Comparison of ENCODE assay signal across 1 cellular context in genomic region chr1:206278683-206279082, GRCh38.
TF ChIP-seq lines count a peak whose summit lies in the region.
"Not testable (repeated sequence)": the region's sequence is repeated elsewhere in the genome, so short reads cannot be mapped to it uniquely, and the experiment has no call there.

No MANE protein-coding gene starts in this region.

TF ChIP-seq in K562, 482 proteins besides CTCF, POLR2A, EP300 and RAD21 (continued from another document):
- TF ChIP-seq ZBTB40 (IDR thresholded peaks at IDR 0.05), result peak; percentile 55
- TF ChIP-seq ZBTB40 (CRISPR knock-in tag; IDR thresholded peaks at IDR 0.05), result not testable (repeated sequence)
- peak; percentile 52; the same call in 1 of the 2 replicates for TF ChIP-seq L3MBTL2 (IDR thresholded peaks at IDR 0.05)
- peak; percentile 33; the same call in 1 of the 2 replicates for TF ChIP-seq NR2C1 (IDR thresholded peaks at IDR 0.05)
- TF ChIP-seq NR2C1 (tag; IDR thresholded peaks at IDR 0.05), result peak; percentile 80
- 0 out of 2 replicates have a peak, but pooled peaks have one; percentile 29 for TF ChIP-seq ATF4 (CRISPR knock-in tag; IDR thresholded peaks at IDR 0.05)
- TF ChIP-seq TRIM24 (IDR thresholded peaks at IDR 0.05), result peak in 1 of 2 experiments; percentile 18; a peak in 1 of 4 replicates
- TF ChIP-seq THRB (CRISPR knock-in tag; conservative IDR thresholded peaks at IDR 0.05), result peak; percentile 58; the same call in 1 of the 2 replicates
- TF ChIP-seq ZNF318 (IDR thresholded peaks at IDR 0.05; ENCODE audit: borderline replicate concordance in 1 of 2, low read depth in 1 of 2), result peak in 1 of 2 experiments; percentile 48; a peak in 1 of 4 replicates
- TF ChIP-seq ATF7 (IDR thresholded peaks at IDR 0.05), result peak; percentile 87
- peak; percentile 43 for TF ChIP-seq CEBPB (tag; IDR thresholded peaks at IDR 0.05)
- peak; percentile 74; the same call in 1 of the 2 replicates for TF ChIP-seq HBP1 (CRISPR knock-in tag; IDR thresholded peaks at IDR 0.05)
- TF ChIP-seq SMARCA4 (IDR thresholded peaks at IDR 0.05), result 0 out of 2 replicates have a peak, but pooled peaks have one; percentile 26
